14 cellular contexts compared by ENCODE assay signal in the genomic region with DNA sequence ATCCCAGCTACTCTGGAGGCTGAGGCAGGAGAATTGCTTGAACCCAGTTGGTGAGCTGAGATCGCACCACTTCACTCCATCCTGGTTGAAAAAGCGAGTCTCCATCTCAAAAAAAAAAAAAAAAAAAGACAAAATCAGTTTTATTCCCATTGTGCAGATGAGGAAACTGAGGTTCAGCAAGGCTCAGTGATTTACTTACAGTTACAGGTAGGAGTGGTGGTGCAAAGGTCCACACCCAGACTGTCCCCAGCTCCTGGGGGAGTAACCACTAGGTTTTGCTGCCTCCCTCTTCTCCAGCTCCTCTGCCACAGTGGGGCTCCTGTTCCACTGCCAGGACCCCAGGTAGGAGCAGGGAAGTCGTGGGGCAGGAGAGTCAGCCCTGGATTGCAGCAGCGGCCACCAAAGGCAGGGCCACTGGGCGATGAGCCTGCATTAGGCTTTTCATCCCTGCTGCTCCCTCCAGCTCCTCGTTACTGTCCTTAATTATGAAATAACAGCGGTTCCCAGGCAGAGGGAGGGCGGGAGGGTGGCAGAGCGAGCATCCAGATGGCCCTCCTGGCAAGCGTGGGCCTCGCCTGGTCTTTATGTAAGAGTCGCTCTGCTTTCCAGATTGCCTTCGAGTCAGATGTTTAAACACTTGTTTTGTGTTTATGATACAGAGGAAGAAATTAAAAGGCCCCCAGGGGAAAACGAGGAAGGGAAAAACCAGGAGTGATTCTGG. TPM values are rescaled to one million over a fixed set of nuclear protein-coding genes. Genes with fewer than 3 reads are reported as not detected.
A peak's percentile ranks its signal among the peaks of the same experiment; 100 is the strongest.
DNase-seq lines count a peak whose midpoint lies in the region; ATAC-seq and TF ChIP-seq lines count a peak whose summit lies in the region.
"Had no signal": no experiment of that assay in that cellular context is flagged by ENCODE, and none has a peak within 500 bp of the region (broad histone marks: within the 10 kb centered on the region; RNA-seq: fewer than 3 reads in every experiment).

No MANE protein-coding gene starts in this region.

- intact Hi-C loops in testis (cut with DNase I; ENCODE audit: low total_unique reads): no loop called here

- no peaks in the 10 kb centered on the region for H3K36me3 ChIP-seq in testis (ENCODE audit: low read depth, missing control alignments)

- no peaks in the 10 kb centered on the region for H3K9me3 ChIP-seq in testis
- H3K9me3 ChIP-seq: mucosa of descending colon had no signal

- H3K9me3 Mint-ChIP-seq in glutamatergic neuron (ENCODE audit: unreplicated experiment): peaks cover 7% of the 10 kb centered on the region
- H3K9me3 Mint-ChIP-seq: activated naive CD4-positive, alpha-beta T cell treated with anti-CD3 and anti-CD28 coated beads, Interleukin-2, amount 50 U/mL, for 72 hours had no signal

- H3K27ac Mint-ChIP-seq in glutamatergic neuron (ENCODE audit: unreplicated experiment): peak overlapping the region; percentile 85
- H3K27ac Mint-ChIP-seq: activated naive CD4-positive, alpha-beta T cell treated with anti-CD3 and anti-CD28 coated beads, Interleukin-2, amount 50 U/mL, for 72 hours had no signal

- peaks cover 4% of the 10 kb centered on the region for H3K27me3 Mint-ChIP-seq in glutamatergic neuron (ENCODE audit: unreplicated experiment)

- H3K4me3 ChIP-seq in testis: no peak overlapping the region
- H3K4me3 ChIP-seq: mucosa of descending colon had no signal

- no peaks in the 10 kb centered on the region for H3K36me3 Mint-ChIP-seq in glutamatergic neuron (ENCODE audit: unreplicated experiment)
- H3K36me3 Mint-ChIP-seq: activated naive CD4-positive, alpha-beta T cell treated with anti-CD3 and anti-CD28 coated beads, Interleukin-2, amount 50 U/mL, for 72 hours had no signal

- ATAC-seq in foreskin keratinocyte: no peak
- no peak for ATAC-seq in HG03159 (IDR thresholded peaks at IDR 0.05; ENCODE audit: unreplicated experiment)
- ATAC-seq in GM21717 (IDR thresholded peaks at IDR 0.05; ENCODE audit: unreplicated experiment): no peak
- ATAC-seq: activated naive CD4-positive, alpha-beta T cell treated with anti-CD3 and anti-CD28 coated beads, Interleukin-2, amount 50 U/mL, for 72 hours; mucosa of descending colon had no signal

- H3K27ac ChIP-seq in testis (no peak overlapping the region), foreskin keratinocyte (no peak overlapping the region)

- H3K4me1 ChIP-seq in testis (peaks cover 3% of the 10 kb centered on the region), foreskin keratinocyte (peaks cover 21% of the 10 kb centered on the region)

- DNase-seq in NCI-H1436 (lab: John Stamatoyannopoulos, UW) (peak; percentile 53), NCI-H1436 treated with DMSO at 0.1 percent for 48 hours (lab: John Stamatoyannopoulos, UW) (no peak), NCI-H82 (lab: John Stamatoyannopoulos, UW) (peak; percentile 75), glutamatergic neuron (peak; percentile 53), testis (peak; percentile 48), foreskin keratinocyte (no peak)
- DNase-seq: 8988T; effector memory CD4-positive, alpha-beta T cell; NCI-H510A; SW 1271 had no signal

- peaks cover 20% of the 10 kb centered on the region for H3K4me1 Mint-ChIP-seq in glutamatergic neuron (ENCODE audit: low read depth, unreplicated experiment)

- TF ChIP-seq CTCF in glutamatergic neuron (IDR thresholded peaks at IDR 0.05; ENCODE audit: partially characterized antibody, unreplicated experiment) (no peak), testis (IDR thresholded peaks at IDR 0.05) (no peak), foreskin keratinocyte (conservative IDR thresholded peaks at IDR 0.05) (no peak)

- H3K27me3 ChIP-seq in testis (no peaks in the 10 kb centered on the region), foreskin keratinocyte (no peaks in the 10 kb centered on the region)

- TF ChIP-seq POLR2A in testis (IDR thresholded peaks at IDR 0.05): no peak

- H3K4me3 Mint-ChIP-seq in glutamatergic neuron (ENCODE audit: unreplicated experiment): peak overlapping the region; percentile 54

- 50 to 65% methylated on average over 14 of the region's 14 CpGs for WGBS in testis, 2 donors

RNA-seq across cellular contexts. Expression of a gene that starts 15.5 kb away (rescaled TPM):
- total RNA-seq in glutamatergic neuron (ENCODE audit: unreplicated experiment) (0.20 TPM), testis (1 to 10 TPM; 1.2 to 1.7 TPM), foreskin keratinocyte (0.07 TPM in 2 replicates)
- polyA plus RNA-seq in testis (ENCODE audit: insufficient read depth, low read depth, low replicate concordance) (1.7 TPM), foreskin keratinocyte (0.06 and 0.10 TPM in 2 replicates)

Comparison
In these comparisons a context has a peak if more than half of its experiments do, and no peak if none do; other contexts are left out.
1. DNase-seq: peak in NCI-H1436 (single experiment), NCI-H82 (single experiment), glutamatergic neuron (single experiment) and testis (single experiment); none in NCI-H1436 treated with DMSO at 0.1 percent for 48 hours (single experiment) and foreskin keratinocyte (0 of 2).